In genomic region chr7:42940985-42941847, GRCh38 we compare ENCODE assay signal across 1 cellular context.
TF ChIP-seq lines count a peak whose summit lies in the region.

No MANE protein-coding gene starts in this region.

TF ChIP-seq in IMR-90, 13 proteins besides CTCF, POLR2A, EP300 and RAD21 (continued from another document):
- TF ChIP-seq USF2 (IDR thresholded peaks at IDR 0.05; ENCODE audit: low read depth, low read length) = no peak
- peak; percentile 84 for TF ChIP-seq SMC3 (IDR thresholded peaks at IDR 0.05; ENCODE audit: low read depth, low read length)
- no peak for TF ChIP-seq CHD1 (IDR thresholded peaks at IDR 0.05; ENCODE audit: low read depth, low read length)
